ENCODE assay signal across 1 cellular context in the genomic region with DNA sequence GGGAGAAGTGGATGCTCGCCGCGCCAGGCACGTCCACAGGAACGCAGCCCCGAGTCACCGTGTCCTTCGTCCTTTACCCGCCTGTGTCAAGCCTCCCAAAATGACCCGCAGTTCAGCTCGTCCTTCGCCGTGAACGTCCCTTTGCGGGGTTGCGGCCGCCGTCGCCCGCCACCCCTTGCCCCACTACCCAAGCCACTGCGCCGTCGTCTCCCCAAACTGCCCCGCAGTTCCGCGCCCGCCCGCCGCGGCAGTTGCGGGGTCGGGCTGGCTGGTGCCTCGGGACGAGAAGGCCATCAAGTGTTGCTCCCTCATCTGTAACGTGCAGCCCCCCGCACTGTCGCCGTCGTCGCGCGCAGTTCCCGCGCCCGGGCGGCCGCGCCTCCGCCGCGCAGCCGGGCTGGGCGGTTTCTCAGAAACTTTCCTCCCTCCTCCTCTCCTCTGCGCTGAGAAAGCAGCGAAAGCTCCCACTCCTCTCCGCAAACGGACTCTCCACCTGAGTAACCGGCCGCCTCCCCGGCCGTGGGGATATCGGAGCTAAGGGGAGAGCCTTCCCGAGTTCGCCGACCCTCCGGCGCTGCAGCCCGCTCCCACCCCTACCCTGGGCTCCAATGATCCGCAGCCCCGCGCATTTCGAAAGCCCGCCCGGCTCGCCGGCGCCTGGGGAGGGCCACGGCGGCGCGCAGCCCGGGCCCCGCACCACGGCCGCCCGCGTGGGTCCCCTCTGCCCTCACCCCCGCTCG.
TF ChIP-seq lines count a peak whose summit lies in the region.

No MANE protein-coding gene starts in this region.

TF ChIP-seq in WTC11, 78 proteins besides CTCF, POLR2A, EP300 and RAD21 (continued from another document and continues in another):
- TF ChIP-seq ARID4B (CRISPR knock-in tag; IDR thresholded peaks at IDR 0.05; ENCODE audit: borderline replicate concordance) (no peak), AFF4 (CRISPR knock-in tag; IDR thresholded peaks at IDR 0.05; ENCODE audit: borderline replicate concordance) (no peak), ZNF423 (CRISPR knock-in tag; IDR thresholded peaks at IDR 0.05) (no peak), JAZF1 (CRISPR knock-in tag; IDR thresholded peaks at IDR 0.05) (no peak), ZNF281 (CRISPR knock-in tag; IDR thresholded peaks at IDR 0.05) (no peak), SP1 (CRISPR knock-in tag; conservative IDR thresholded peaks at IDR 0.05) (no peak; the same call in 1 of the 2 replicates), CBFB (CRISPR knock-in tag; IDR thresholded peaks at IDR 0.05; ENCODE audit: low read depth) (no peak; the same call in 1 of the 2 replicates), SMAD4 (CRISPR knock-in tag; IDR thresholded peaks at IDR 0.05) (no peak), ELF4 (CRISPR knock-in tag; IDR thresholded peaks at IDR 0.05; ENCODE audit: low read depth) (no peak), ZNF121 (CRISPR knock-in tag; IDR thresholded peaks at IDR 0.05) (peak; percentile 63; the same call in 1 of the 2 replicates), ESRRA (CRISPR knock-in tag; IDR thresholded peaks at IDR 0.05; ENCODE audit: borderline replicate concordance) (no peak), JUN (CRISPR knock-in tag; IDR thresholded peaks at IDR 0.05) (no peak), KAT7 (CRISPR knock-in tag; IDR thresholded peaks at IDR 0.05; ENCODE audit: borderline replicate concordance) (no peak; the same call in 1 of the 2 replicates), STAT6 (CRISPR knock-in tag; conservative IDR thresholded peaks at IDR 0.05; ENCODE audit: low read depth) (no peak), TEAD1 (CRISPR knock-in tag; IDR thresholded peaks at IDR 0.05) (no peak), FOXP1 (CRISPR knock-in tag; IDR thresholded peaks at IDR 0.05; ENCODE audit: borderline replicate concordance) (peak; percentile 56; the same call in 1 of the 2 replicates), IRF2 (CRISPR knock-in tag; IDR thresholded peaks at IDR 0.05; ENCODE audit: borderline replicate concordance, low read depth) (no peak), SOX15 (CRISPR knock-in tag; IDR thresholded peaks at IDR 0.05) (no peak), E2F1 (CRISPR knock-in tag; IDR thresholded peaks at IDR 0.05) (no peak), OVOL2 (CRISPR knock-in tag; IDR thresholded peaks at IDR 0.05; ENCODE audit: borderline replicate concordance) (no peak), MYBL2 (CRISPR knock-in tag; IDR thresholded peaks at IDR 0.05) (peak; percentile 62; the same call in 1 of the 2 replicates), SMAD3 (CRISPR knock-in tag; IDR thresholded peaks at IDR 0.05; ENCODE audit: borderline replicate concordance) (no peak), USF2 (CRISPR knock-in tag; IDR thresholded peaks at IDR 0.05) (no peak), ZNF232 (CRISPR knock-in tag; IDR thresholded peaks at IDR 0.05) (0 out of 2 replicates have a peak, but pooled peaks have one; percentile 24), ZNF416 (CRISPR knock-in tag; IDR thresholded peaks at IDR 0.05) (peak; percentile 14; the same call in 1 of the 2 replicates), ZNF317 (CRISPR knock-in tag; IDR thresholded peaks at IDR 0.05; ENCODE audit: borderline replicate concordance, low read depth) (no peak), ATF2 (CRISPR knock-in tag; IDR thresholded peaks at IDR 0.05; ENCODE audit: borderline replicate concordance, low read depth) (no peak), AR (CRISPR knock-in tag; IDR thresholded peaks at IDR 0.05) (no peak), ZNF671 (CRISPR knock-in tag; IDR thresholded peaks at IDR 0.05) (no peak)
- TF ChIP-seq, protein P1, sequence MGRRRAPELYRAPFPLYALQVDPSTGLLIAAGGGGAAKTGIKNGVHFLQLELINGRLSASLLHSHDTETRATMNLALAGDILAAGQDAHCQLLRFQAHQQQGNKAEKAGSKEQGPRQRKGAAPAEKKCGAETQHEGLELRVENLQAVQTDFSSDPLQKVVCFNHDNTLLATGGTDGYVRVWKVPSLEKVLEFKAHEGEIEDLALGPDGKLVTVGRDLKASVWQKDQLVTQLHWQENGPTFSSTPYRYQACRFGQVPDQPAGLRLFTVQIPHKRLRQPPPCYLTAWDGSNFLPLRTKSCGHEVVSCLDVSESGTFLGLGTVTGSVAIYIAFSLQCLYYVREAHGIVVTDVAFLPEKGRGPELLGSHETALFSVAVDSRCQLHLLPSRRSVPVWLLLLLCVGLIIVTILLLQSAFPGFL (CRISPR knock-in tag; IDR thresholded peaks at IDR 0.05; ENCODE audit: borderline replicate concordance) = no peak
